In the genomic region with DNA sequence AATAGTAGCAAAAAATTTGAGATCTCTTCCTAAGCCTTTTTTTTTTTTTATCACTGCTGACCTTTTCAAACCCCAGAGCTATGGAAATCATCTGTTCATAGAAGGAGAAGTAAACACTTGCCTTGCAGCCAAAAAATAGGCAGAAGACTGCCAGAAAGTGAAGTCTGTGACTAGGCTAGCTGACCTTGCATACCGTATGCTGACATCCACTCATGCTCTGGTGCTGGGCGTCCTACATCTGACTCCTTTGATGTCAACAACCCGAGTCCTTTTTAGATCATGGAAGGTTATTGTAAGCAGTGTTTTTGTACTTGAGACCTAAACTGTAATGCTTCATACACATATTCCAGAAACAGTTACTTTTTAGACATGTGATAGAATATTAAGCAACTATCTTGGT, we compare ENCODE assay signal across 13 cellular contexts.
A peak's percentile ranks its signal among the peaks of the same experiment; 100 is the strongest.
DNase-seq lines count a peak whose midpoint lies in the region; ATAC-seq and TF ChIP-seq lines count a peak whose summit lies in the region.
"Had no signal": no experiment of that assay in that cellular context is flagged by ENCODE, and none has a peak within 500 bp of the region (broad histone marks: within the 10 kb centered on the region; RNA-seq: fewer than 3 reads in every experiment).

No MANE protein-coding gene starts in this region.

- no peaks in the 10 kb centered on the region for H3K36me3 Mint-ChIP-seq in activated CD4-positive, alpha-beta memory T cell treated with anti-CD3 and anti-CD28 coated beads for 36 hours
- H3K36me3 Mint-ChIP-seq: naive thymus-derived CD8-positive, alpha-beta T cell had no signal

- no peaks in the 10 kb centered on the region for H3K27me3 ChIP-seq in gastrocnemius medialis

- peak; percentile 42 for DNase-seq in HCEC 1CT
- peak; percentile 24 for DNase-seq in activated CD4-positive, alpha-beta memory T cell treated with anti-CD3 and anti-CD28 coated beads for 36 hours
- peak; percentile 82 for DNase-seq in fibroblast of villous mesenchyme (ENCODE audit: low read depth)
- DNase-seq in gastrocnemius medialis: peak; percentile 13 to 20
- no peak for DNase-seq in glomerular visceral epithelial cell (ENCODE audit: extremely low spot score)
- DNase-seq in NCI-H1694 treated with DMSO at 0.1 percent for 48 hours (lab: John Stamatoyannopoulos, UW): no peak
- no peak for DNase-seq in effector CD8-positive, alpha-beta T cell (lab: John Stamatoyannopoulos, UW)
- DNase-seq: activated B cell treated with CpG ODN at 0.5 μM for 24 hours; amygdala; DMS53; naive thymus-derived CD8-positive, alpha-beta T cell had no signal

- no peaks in the 10 kb centered on the region for H3K36me3 ChIP-seq in gastrocnemius medialis

- in situ Hi-C loops in gastrocnemius medialis (cut with MboI; ENCODE audit: low sequenced_read_pairs in 4 of 4): no loop called here

- H3K27me3 Mint-ChIP-seq in activated CD4-positive, alpha-beta memory T cell treated with anti-CD3 and anti-CD28 coated beads for 36 hours: peaks cover 20% of the 10 kb centered on the region
- H3K27me3 Mint-ChIP-seq: activated B cell treated with CpG ODN at 0.5 μM for 24 hours had no signal

- CTCF ChIA-PET in activated CD4-positive, alpha-beta memory T cell treated with anti-CD3 and anti-CD28 coated beads for 36 hours (lab: Charles Lee): interaction anchor here (0.6 kb wide), 1 partner anchor 261 kb away, joined by 3 read pairs; no protein-coding TSS in a partner anchor

- peak overlapping the region; percentile 62 for H3K27ac Mint-ChIP-seq in activated CD4-positive, alpha-beta memory T cell treated with anti-CD3 and anti-CD28 coated beads for 36 hours
- H3K27ac Mint-ChIP-seq: naive thymus-derived CD8-positive, alpha-beta T cell had no signal

- H3K4me3 ChIP-seq in fibroblast of villous mesenchyme (ENCODE audit: low read depth, low read length) (no peak overlapping the region), gastrocnemius medialis (no peak overlapping the region)

- H3K9me3 ChIP-seq in gastrocnemius medialis: no peaks in the 10 kb centered on the region

- no peak for TF ChIP-seq POLR2A in gastrocnemius medialis (IDR thresholded peaks at IDR 0.05)

- H3K4me1 Mint-ChIP-seq in activated CD4-positive, alpha-beta memory T cell treated with anti-CD3 and anti-CD28 coated beads for 36 hours (ENCODE audit: low read depth): peaks cover 28% of the 10 kb centered on the region

- H3K9me3 Mint-ChIP-seq in activated CD4-positive, alpha-beta memory T cell treated with anti-CD3 and anti-CD28 coated beads for 36 hours: no peaks in the 10 kb centered on the region
- H3K9me3 Mint-ChIP-seq: activated B cell treated with CpG ODN at 0.5 μM for 24 hours; naive thymus-derived CD8-positive, alpha-beta T cell had no signal

- intact Hi-C loops in activated CD4-positive, alpha-beta memory T cell treated with anti-CD3 and anti-CD28 coated beads for 36 hours (cut with micrococcal nuclease): loop anchor here (5.0 kb wide), 1 partner anchor 965 kb away; a partner anchor contains a TSS
- intact Hi-C loops in gastrocnemius medialis (cut with DNase I; ENCODE audit: low total_unique reads): no loop called here

- H3K27ac ChIP-seq in gastrocnemius medialis: no peak overlapping the region

- peak overlapping the region; percentile 46 for H3K4me3 Mint-ChIP-seq in activated CD4-positive, alpha-beta memory T cell treated with anti-CD3 and anti-CD28 coated beads for 36 hours

- POLR2A ChIA-PET in activated CD4-positive, alpha-beta memory T cell treated with anti-CD3 and anti-CD28 coated beads for 36 hours (lab: Charles Lee): interaction anchor here (0.7 kb wide), 1 partner anchor 9 kb away, joined by 3 read pairs; no protein-coding TSS in a partner anchor

- no peak for TF ChIP-seq CTCF in fibroblast of villous mesenchyme (IDR thresholded peaks at IDR 0.05; ENCODE audit: insufficient read depth, low read depth, low read length)
- no peak for TF ChIP-seq CTCF in gastrocnemius medialis (IDR thresholded peaks at IDR 0.05 in 4 of 5, conservative IDR thresholded peaks at IDR 0.05 in 1 of 5)

- peaks cover 20 to 23% of the 10 kb centered on the region in 2 donors for H3K4me1 ChIP-seq in gastrocnemius medialis

- ATAC-seq in gastrocnemius medialis (peak; percentile 44 to 80), HG03025 (IDR thresholded peaks at IDR 0.05; ENCODE audit: low FRiP score, unreplicated experiment) (no peak)
- ATAC-seq: naive thymus-derived CD8-positive, alpha-beta T cell; Panc1 had no signal

Comparison
In these comparisons a context has a peak if more than half of its experiments do, and no peak if none do; other contexts are left out.
1. DNase-seq: peak in HCEC 1CT (single experiment), activated CD4-positive, alpha-beta memory T cell treated with anti-CD3 and anti-CD28 coated beads for 36 hours (single experiment), fibroblast of villous mesenchyme (single experiment) and gastrocnemius medialis (2 of 2); none in glomerular visceral epithelial cell (single experiment), NCI-H1694 treated with DMSO at 0.1 percent for 48 hours (single experiment) and effector CD8-positive, alpha-beta T cell (single experiment).